ENCODE assay signal across 16 cellular contexts in genomic region chr11:85783758-85784157, GRCh38. TPM values are rescaled to one million over a fixed set of nuclear protein-coding genes. Genes with fewer than 3 reads are reported as not detected.
DNase-seq lines count a peak whose midpoint lies in the region; ATAC-seq and TF ChIP-seq lines count a peak whose summit lies in the region.
"Had no signal": no experiment of that assay in that cellular context is flagged by ENCODE, and none has a peak within 500 bp of the region (broad histone marks: within the 10 kb centered on the region; RNA-seq: fewer than 3 reads in every experiment).

No MANE protein-coding gene starts in this region.

- H3K36me3 Mint-ChIP-seq in Caco-2 (ENCODE audit: insufficient read depth, unreplicated experiment): peaks cover 47% of the 10 kb centered on the region
- peaks cover 9% of the 10 kb centered on the region for H3K36me3 Mint-ChIP-seq in natural killer cell

- CTCF ChIA-PET in Caco-2 (lab: Charles Lee): no interaction called here
- CTCF ChIA-PET in Panc1 (lab: Charles Lee): no interaction called here

- H3K27me3 Mint-ChIP-seq in Caco-2 (ENCODE audit: insufficient read depth, unreplicated experiment) (no peaks in the 10 kb centered on the region), natural killer cell (ENCODE audit: low read depth in 2 of 2) (no peaks in the 10 kb centered on the region)

- in situ Hi-C loops in Panc1 (cut with HindIII; ENCODE audit: low pct_unique_long_range_greater_than_20kb, low sequenced_read_pairs): no loop called here

- H3K4me1 Mint-ChIP-seq in Caco-2 (ENCODE audit: low read depth, unreplicated experiment) (peaks cover 71% of the 10 kb centered on the region), natural killer cell (peaks cover 78 to 82% of the 10 kb centered on the region in 2 donors)

- peak overlapping the region; percentile 19 for H3K27ac Mint-ChIP-seq in Caco-2 (ENCODE audit: unreplicated experiment)
- peak overlapping the region; percentile 69 to 82 for H3K27ac Mint-ChIP-seq in natural killer cell
- H3K27ac Mint-ChIP-seq: HFFc6 had no signal

- TF ChIP-seq CTCF in Caco-2 (IDR thresholded peaks at IDR 0.05; ENCODE audit: insufficient read depth in 1 of 2, low read depth in 1 of 2, low read length in 1 of 2, severe bottlenecking in 1 of 2, unreplicated experiment in 1 of 2) (no peak), Panc1 (IDR thresholded peaks at IDR 0.05) (no peak), cardiac fibroblast (IDR thresholded peaks at IDR 0.05; ENCODE audit: low read depth, low read length) (no peak), natural killer cell (IDR thresholded peaks at IDR 0.05) (no peak), coronary artery (IDR thresholded peaks at IDR 0.05) (no peak)

- H3K36me3 ChIP-seq in Caco-2 (ENCODE audit: control insufficient read depth, insufficient read depth, low read length) (peaks cover 3% of the 10 kb centered on the region; the same call in 1 of the 2 replicates), Panc1 (ENCODE audit: control insufficient read depth, insufficient read depth, low read length) (no peaks in the 10 kb centered on the region)
- H3K36me3 ChIP-seq: MG63, Peyer's patch had no signal

- peaks cover 9% of the 10 kb centered on the region for H3K9me3 Mint-ChIP-seq in Caco-2 (ENCODE audit: unreplicated experiment)
- peaks cover 0 to 6% of the 10 kb centered on the region in 2 donors for H3K9me3 Mint-ChIP-seq in natural killer cell

- H3K4me3 ChIP-seq in Caco-2 (ENCODE audit: low read depth, low read length): no peak overlapping the region
- H3K4me3 ChIP-seq in Panc1 (ENCODE audit: low read depth in 2 of 2, low read length in 2 of 2): no peak overlapping the region
- H3K4me3 ChIP-seq in cardiac fibroblast (replicated peaks in 1 of 2; ENCODE audit: low read depth in 2 of 2, low read length in 2 of 2): no peak overlapping the region
- H3K4me3 ChIP-seq in coronary artery: no peak overlapping the region
- H3K4me3 ChIP-seq: MG63, Peyer's patch had no signal

- POLR2A ChIA-PET in Caco-2 (lab: Charles Lee) (no interaction called here), Panc1 (lab: Charles Lee) (no interaction called here)

- no peak overlapping the region for H3K4me3 Mint-ChIP-seq in Caco-2 (ENCODE audit: unreplicated experiment)
- peak overlapping the region; percentile 32 for H3K4me3 Mint-ChIP-seq in natural killer cell
- H3K4me3 Mint-ChIP-seq: HFFc6 had no signal

- H3K4me1 ChIP-seq in Caco-2 (peaks cover 73% of the 10 kb centered on the region), Panc1 (ENCODE audit: control insufficient read depth, insufficient read depth, low read length) (peaks cover 19% of the 10 kb centered on the region)

- BruUV-seq in Caco-2 (replicated peaks; lab: Mats Ljungman, UMichigan): no TSS peak
- BruUV-seq in Panc1 (replicated peaks; lab: Mats Ljungman, UMichigan): TSS peak; percentile 11

- H3K27ac ChIP-seq in Panc1 (ENCODE audit: low read length) (peak overlapping the region; percentile 37; the same call in 1 of the 2 replicates), coronary artery (peak overlapping the region in 1 of 2 donors; percentile 1)
- H3K27ac ChIP-seq: KMS-11, Peyer's patch had no signal

- H3K9me3 ChIP-seq in Caco-2 (peaks cover 20% of the 10 kb centered on the region), Panc1 (ENCODE audit: control insufficient read depth, insufficient read depth, low read depth, low read length) (no peaks in the 10 kb centered on the region)
- H3K9me3 ChIP-seq: MG63 had no signal

- intact Hi-C loops in Caco-2 (cut with micrococcal nuclease; ENCODE audit: unreplicated experiment): loop anchor here (10.0 kb wide), 2 partner anchors 341 to 1221 kb away; no protein-coding TSS in a partner anchor
- intact Hi-C loops in Panc1 (cut with micrococcal nuclease; ENCODE audit: unreplicated experiment): no loop called here
- intact Hi-C loops in natural killer cell (cut with micrococcal nuclease): no loop called here
- intact Hi-C loops in left colon (cut with DNase I, micrococcal nuclease): no loop called here

- H3K27me3 ChIP-seq in Caco-2 (replicated peaks; ENCODE audit: control insufficient read depth, insufficient read depth, low read length): no peaks in the 10 kb centered on the region
- no peaks in the 10 kb centered on the region for H3K27me3 ChIP-seq in Panc1 (ENCODE audit: control insufficient read depth, insufficient read depth, low read length)
- H3K27me3 ChIP-seq: MG63, Peyer's patch had no signal

- no peak for ATAC-seq in Panc1
- peak in 1 of 3 donors; percentile 41 for ATAC-seq in natural killer cell
- no peak for ATAC-seq in left colon

- DNase-seq in Caco-2 (no peak), Panc1 (ENCODE audit: low read depth, low spot score) (no peak), cardiac fibroblast (ENCODE audit: low read depth in 2 of 2) (peak; percentile 6 to 32), natural killer cell (no peak), coronary artery (ENCODE audit: low spot score) (no peak), middle frontal gyrus (ENCODE audit: extremely low spot score, low spot score) (no peak), left colon (no peak)
- DNase-seq: HFFc6, MG63, NCI-H1105, NCI-H1694 treated with DMSO at 0.1 percent for 48 hours, NCI-H446 treated with DMSO at 0.1 percent for 48 hours, NCI-H748 treated with DMSO at 0.1 percent for 48 hours, Peyer's patch, SHP77 treated with DMSO at 0.1 percent for 48 hours had no signal

RNA-seq across cellular contexts. Expression of gene SYTL2, which starts 27.2 kb away (rescaled TPM):
- total RNA-seq in Caco-2 (2022) (110 and 156 TPM in 2 replicates), Panc1 (2021; ENCODE audit: unreplicated experiment) (132 TPM), natural killer cell (100 to 1,000 TPM; 116 to 237 (median 143) TPM), left colon (100 to 1,000 TPM; 300 to 306 TPM)
- 47.9 TPM for polyA plus RNA-seq in Panc1 (2012; ENCODE audit: insufficient read length)

Comparison
In these comparisons a context has a peak if more than half of its experiments do, and no peak if none do; other contexts are left out.
1. DNase-seq: peak in cardiac fibroblast (2 of 2); none in Caco-2 (0 of 2), Panc1 (single experiment), natural killer cell (single experiment), coronary artery (single experiment), middle frontal gyrus (single experiment) and left colon (0 of 2).